ENCODE assay signal across 3 cellular contexts in genomic region chr10:8389630-8390029, GRCh38.
TF ChIP-seq lines count a peak whose summit lies in the region.

No MANE protein-coding gene starts in this region.

TF ChIP-seq in A549, 52 proteins besides CTCF, POLR2A, EP300 and RAD21 (continued from another document):
- TF ChIP-seq JUNB (IDR thresholded peaks at IDR 0.05) = peak; percentile 73
- no peak for TF ChIP-seq NFE2L2 (conservative IDR thresholded peaks at IDR 0.05; ENCODE audit: low read length)
- peak in 1 of 2 experiments; percentile 59; a peak in 2 of 4 replicates for TF ChIP-seq CEBPB (IDR thresholded peaks at IDR 0.05)
- no peak for TF ChIP-seq SMC3 (IDR thresholded peaks at IDR 0.05)
- TF ChIP-seq RARB (CRISPR knock-in tag; IDR thresholded peaks at IDR 0.05) = no peak
- no peak for TF ChIP-seq TFCP2L1 (CRISPR knock-in tag; IDR thresholded peaks at IDR 0.05)
- no peak for TF ChIP-seq NR3C1 (IDR thresholded peaks at IDR 0.05)
- no peak for TF ChIP-seq RFX5 (IDR thresholded peaks at IDR 0.05)
- TF ChIP-seq, protein P1, sequence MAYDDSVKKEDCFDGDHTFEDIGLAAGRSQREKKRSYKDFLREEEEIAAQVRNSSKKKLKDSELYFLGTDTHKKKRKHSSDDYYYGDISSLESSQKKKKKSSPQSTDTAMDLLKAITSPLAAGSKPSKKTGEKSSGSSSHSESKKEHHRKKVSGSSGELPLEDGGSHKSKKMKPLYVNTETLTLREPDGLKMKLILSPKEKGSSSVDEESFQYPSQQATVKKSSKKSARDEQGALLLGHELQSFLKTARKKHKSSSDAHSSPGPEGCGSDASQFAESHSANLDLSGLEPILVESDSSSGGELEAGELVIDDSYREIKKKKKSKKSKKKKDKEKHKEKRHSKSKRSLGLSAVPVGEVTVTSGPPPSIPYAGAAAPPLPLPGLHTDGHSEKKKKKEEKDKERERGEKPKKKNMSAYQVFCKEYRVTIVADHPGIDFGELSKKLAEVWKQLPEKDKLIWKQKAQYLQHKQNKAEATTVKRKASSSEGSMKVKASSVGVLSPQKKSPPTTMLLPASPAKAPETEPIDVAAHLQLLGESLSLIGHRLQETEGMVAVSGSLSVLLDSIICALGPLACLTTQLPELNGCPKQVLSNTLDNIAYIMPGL (CRISPR knock-in tag; IDR thresholded peaks at IDR 0.05; ENCODE audit: borderline replicate concordance) = no peak
- no peak for TF ChIP-seq CBX8 (IDR thresholded peaks at IDR 0.05)
- TF ChIP-seq E2F6 (IDR thresholded peaks at IDR 0.05; ENCODE audit: borderline replicate concordance, low read depth) = no peak
- no peak for TF ChIP-seq KDM1A (IDR thresholded peaks at IDR 0.05; ENCODE audit: low read depth)
- no peak for TF ChIP-seq JUN (IDR thresholded peaks at IDR 0.05)
- no peak for TF ChIP-seq KDM5A (IDR thresholded peaks at IDR 0.05)
- TF ChIP-seq SREBF2 (IDR thresholded peaks at IDR 0.05) = no peak
- no peak for TF ChIP-seq FOXS1 (CRISPR knock-in tag; IDR thresholded peaks at IDR 0.05)
- peak; percentile 83 for TF ChIP-seq GATA3 (IDR thresholded peaks at IDR 0.05; ENCODE audit: borderline replicate concordance)
- no peak for TF ChIP-seq PHF8 (IDR thresholded peaks at IDR 0.05; ENCODE audit: borderline replicate concordance, low read depth)
- no peak for TF ChIP-seq EHF (CRISPR knock-in tag; IDR thresholded peaks at IDR 0.05)
- TF ChIP-seq MYC (IDR thresholded peaks at IDR 0.05; ENCODE audit: borderline replicate concordance, low read length) = no peak

TF ChIP-seq in endothelial cell of umbilical vein, 7 proteins besides CTCF, POLR2A, EP300 and RAD21 (continued from another document):
- TF ChIP-seq JUN (IDR thresholded peaks at IDR 0.05; ENCODE audit: borderline replicate concordance, insufficient read depth, insufficient read length, low read depth) (peak; percentile 59), GATA2 (IDR thresholded peaks at IDR 0.05; ENCODE audit: insufficient read depth, insufficient read length, low read depth, low read length) (no peak)

TF ChIP-seq in HEK293T, 16 proteins besides CTCF, POLR2A, EP300 and RAD21 (continued from another document):
- TF ChIP-seq PKNOX1 (IDR thresholded peaks at IDR 0.05) (no peak), NFRKB (IDR thresholded peaks at IDR 0.05) (no peak), CTBP1 (IDR thresholded peaks at IDR 0.05; ENCODE audit: borderline replicate concordance) (no peak), SUZ12 (IDR thresholded peaks at IDR 0.05) (no peak), ELF4 (IDR thresholded peaks at IDR 0.05) (no peak), TARDBP (IDR thresholded peaks at IDR 0.05) (no peak), FOXM1 (IDR thresholded peaks at IDR 0.05; ENCODE audit: borderline replicate concordance) (no peak), BHLHE40 (IDR thresholded peaks at IDR 0.05; ENCODE audit: borderline replicate concordance) (no peak)
